ENCODE assay signal across 8 cellular contexts in genomic region chr9:135480071-135480941, GRCh38. TPM values are rescaled to one million over a fixed set of nuclear protein-coding genes. Genes with fewer than 3 reads are reported as not detected.
A peak's percentile ranks its signal among the peaks of the same experiment; 100 is the strongest.
DNase-seq lines count a peak whose midpoint lies in the region; ATAC-seq and TF ChIP-seq lines count a peak whose summit lies in the region.

No MANE protein-coding gene starts in this region.

- H3K4me3 Mint-ChIP-seq in activated naive CD4-positive, alpha-beta T cell treated with anti-CD3 and anti-CD28 coated beads, Interleukin-2, amount 50 U/mL, for 24 hours, result peak overlapping the region; percentile 33
- H3K4me3 Mint-ChIP-seq in mesothelial cell of epicardium, result peak overlapping the region; percentile 68

- no peaks in the 10 kb centered on the region for H3K36me3 Mint-ChIP-seq in activated naive CD4-positive, alpha-beta T cell treated with anti-CD3 and anti-CD28 coated beads, Interleukin-2, amount 50 U/mL, for 24 hours
- H3K36me3 Mint-ChIP-seq in mesothelial cell of epicardium, result peaks cover 10% of the 10 kb centered on the region

- no peak for TF ChIP-seq POLR2A in vagina (IDR thresholded peaks at IDR 0.05)

- H3K9me3 ChIP-seq in OCI-LY7 (ENCODE audit: low read length), result no peaks in the 10 kb centered on the region
- H3K9me3 ChIP-seq in endocrine pancreas (ENCODE audit: control insufficient read depth, low read length), result no peaks in the 10 kb centered on the region
- H3K9me3 ChIP-seq in vagina, result no peaks in the 10 kb centered on the region

- H3K9ac ChIP-seq in endocrine pancreas (ENCODE audit: control insufficient read depth, insufficient read depth, low read length), result peak overlapping the region; percentile 65

- H3K4me1 ChIP-seq in OCI-LY7 (ENCODE audit: insufficient read depth, low read length, poor library complexity, severe bottlenecking) (no peaks in the 10 kb centered on the region), endocrine pancreas (ENCODE audit: control insufficient read depth, insufficient read depth, low read length) (no peaks in the 10 kb centered on the region), vagina (peaks cover 14% of the 10 kb centered on the region)

- no peaks in the 10 kb centered on the region for H3K9me3 Mint-ChIP-seq in activated naive CD4-positive, alpha-beta T cell treated with anti-CD3 and anti-CD28 coated beads, Interleukin-2, amount 50 U/mL, for 24 hours
- no peaks in the 10 kb centered on the region for H3K9me3 Mint-ChIP-seq in mesothelial cell of epicardium

- no peak overlapping the region for H3K27ac Mint-ChIP-seq in activated naive CD4-positive, alpha-beta T cell treated with anti-CD3 and anti-CD28 coated beads, Interleukin-2, amount 50 U/mL, for 24 hours
- H3K27ac Mint-ChIP-seq in mesothelial cell of epicardium, result peak overlapping the region; percentile 34

- CTCF ChIA-PET in OCI-LY7 (lab: Charles Lee; ENCODE audit: unreplicated experiment), result no interaction called here

- no peak overlapping the region for H3K27ac ChIP-seq in OCI-LY7 (ENCODE audit: low read depth, low read length, poor library complexity, severe bottlenecking)
- peak overlapping the region; percentile 5 for H3K27ac ChIP-seq in vagina

- H3K4me3 ChIP-seq in OCI-LY7 (ENCODE audit: low read depth, low read length, poor library complexity, severe bottlenecking) (peak overlapping the region; percentile 48), endocrine pancreas (ENCODE audit: control insufficient read depth, insufficient read depth, low read length) (no peak overlapping the region), vagina (peak overlapping the region; percentile 52 to 90)

- H4K20me1 ChIP-seq in OCI-LY7 (ENCODE audit: insufficient read depth, low read length), result no peaks in the 10 kb centered on the region

- no peaks in the 10 kb centered on the region for H3K79me2 ChIP-seq in OCI-LY7 (ENCODE audit: insufficient read depth, low read depth, low read length)

- H3K27me3 Mint-ChIP-seq in activated naive CD4-positive, alpha-beta T cell treated with anti-CD3 and anti-CD28 coated beads, Interleukin-2, amount 50 U/mL, for 24 hours, result peaks cover 31% of the 10 kb centered on the region
- no peaks in the 10 kb centered on the region for H3K27me3 Mint-ChIP-seq in mesothelial cell of epicardium (ENCODE audit: low read depth)

- H3K4me1 Mint-ChIP-seq in activated naive CD4-positive, alpha-beta T cell treated with anti-CD3 and anti-CD28 coated beads, Interleukin-2, amount 50 U/mL, for 24 hours, result peaks cover 9% of the 10 kb centered on the region
- peaks cover 10% of the 10 kb centered on the region for H3K4me1 Mint-ChIP-seq in mesothelial cell of epicardium

- POLR2A ChIA-PET in OCI-LY7 (lab: Charles Lee), result no interaction called here

- H3K27me3 ChIP-seq in endocrine pancreas (ENCODE audit: control insufficient read depth, insufficient read depth, low read length) (no peaks in the 10 kb centered on the region), vagina (no peaks in the 10 kb centered on the region)

- no peak for ATAC-seq in GM18873 (IDR thresholded peaks at IDR 0.05; ENCODE audit: low FRiP score, unreplicated experiment)

- H3K9me2 ChIP-seq in OCI-LY7 (ENCODE audit: insufficient read depth, low read length), result no peaks in the 10 kb centered on the region

- no peak for DNase-seq in activated naive CD4-positive, alpha-beta T cell treated with anti-CD3 and anti-CD28 coated beads, Interleukin-2, amount 50 U/mL, for 16 hours
- no peak for DNase-seq in OCI-LY7 (ENCODE audit: low spot score)
- DNase-seq in mesothelial cell of epicardium (ENCODE audit: low spot score in 2 of 2, unreplicated experiment in 2 of 2), result peak in 1 of 2 experiments; percentile 58
- no peak for DNase-seq in vagina (ENCODE audit: extremely low spot score in 2 of 2)
- no peak for DNase-seq in NCI-H1436 (lab: John Stamatoyannopoulos, UW)

- H3K36me3 ChIP-seq in OCI-LY7 (ENCODE audit: insufficient read depth, low read length) (no peaks in the 10 kb centered on the region), endocrine pancreas (ENCODE audit: control insufficient read depth, insufficient read depth, low read length) (no peaks in the 10 kb centered on the region), vagina (peaks cover 0 to 10% of the 10 kb centered on the region in 2 donors)

- no TSS peak for BruUV-seq in OCI-LY7 (replicated peaks; lab: Mats Ljungman, UMichigan)

- H2AFZ ChIP-seq in OCI-LY7 (ENCODE audit: low read length), result no peak overlapping the region

- TF ChIP-seq CTCF in OCI-LY7 (conservative IDR thresholded peaks at IDR 0.05; ENCODE audit: low read length), result no peak
- no peak for TF ChIP-seq CTCF in mesothelial cell of epicardium (IDR thresholded peaks at IDR 0.05; ENCODE audit: unreplicated experiment)
- no peak for TF ChIP-seq CTCF in vagina (IDR thresholded peaks at IDR 0.05)

- peak overlapping the region; percentile 28; the same call in 1 of the 2 replicates for H3K4me2 ChIP-seq in OCI-LY7 (ENCODE audit: low read length)

- intact Hi-C loops in OCI-LY7 (cut with micrococcal nuclease; ENCODE audit: unreplicated experiment) (no loop called here), vagina (cut with DNase I) (no loop called here)

RNA-seq across cellular contexts. Expression of gene PPP1R26, which starts 0.7 kb away (rescaled TPM):
- total RNA-seq in OCI-LY7 (2014; rRNA removed; shearing (Covaris generic)), result 1.5 TPM in 2 replicates
- total RNA-seq in OCI-LY7 (2022) (0.21 and 0.52 TPM in 2 replicates), mesothelial cell of epicardium (25.9 to 27.9 TPM (median 26.9 TPM) in 3 replicates), vagina (7.9 TPM)

RNA-seq across cellular contexts. Expression of gene MRPS2, which starts 20.2 kb away (rescaled TPM):
- 30.2 and 42.7 TPM in 2 replicates for total RNA-seq in OCI-LY7 (2014; rRNA removed; shearing (Covaris generic))
- total RNA-seq in OCI-LY7 (2022) (50.3 and 55.7 TPM in 2 replicates), mesothelial cell of epicardium (38.4 to 46.0 TPM (median 42.1 TPM) in 3 replicates), vagina (50.1 TPM)

RNA-seq across cellular contexts. Expression of gene LCN1, which starts 40.9 kb away (rescaled TPM):
- total RNA-seq in OCI-LY7 (2014; rRNA removed; shearing (Covaris generic)), result not detected in 2 replicates
- not detected in 2 replicates for total RNA-seq in OCI-LY7 (2022)
- total RNA-seq in mesothelial cell of epicardium, result not detected in 3 replicates
- total RNA-seq in vagina, result not detected
